Comparison of ENCODE assay signal across 17 cellular contexts in genomic region chr2:235937092-235937491, GRCh38.
"Had no signal": no experiment of that assay in that cellular context is flagged by ENCODE, and none has a peak within 500 bp of the region (broad histone marks: within the 10 kb centered on the region; RNA-seq: fewer than 3 reads in every experiment).

No MANE protein-coding gene starts in this region.

- DNase-seq: activated CD4-positive, alpha-beta memory T cell treated with anti-CD3 and anti-CD28 coated beads, Interleukin-2, amount 10 ng/mL, durations not matched to agents 7 days and 5 days; activated CD4-positive, alpha-beta T cell treated with anti-CD3 and anti-CD28 coated beads, Interleukin-2, amount 10 ng/mL, durations not matched to agents 24 days and 14 days; activated gamma-delta T cell; activated naive CD4-positive, alpha-beta T cell treated with anti-CD3 and anti-CD28 coated beads, Interleukin-2, amount 50 U/mL, for 16 hours; effector CD8-positive, alpha-beta T cell; foreskin melanocyte; kidney glomerular epithelial cell; mesenchymal stem cell; mucosa of descending colon; occipital lobe; stimulated activated naive B cell treated with anti-CD40 and anti-IgM and Interleukin-4, amounts not matched to agents 10 μg/mL and 1 μg/mL and 100 μg/mL, for 72 hours; testis; trophoblast cell had no signal

- H3K27me3 ChIP-seq: testis had no signal

- H3K4me1 ChIP-seq: testis had no signal

- H3K27ac ChIP-seq: testis, VCaP had no signal

- ATAC-seq: activated CD4-positive, CD25-positive, alpha-beta regulatory T cell treated with anti-CD3 and anti-CD28 coated beads, Interleukin-2, amount 50 U/mL, for 24 hours; activated naive CD8-positive, alpha-beta T cell treated with anti-CD3 and anti-CD28 coated beads, Interleukin-2, amount 50 U/mL, for 24 hours; esophagus mucosa; mucosa of descending colon; stimulated activated naive B cell treated with anti-CD40 and anti-IgM and Interleukin-4, amounts not matched to agents 10 μg/mL and 1 μg/mL and 100 μg/mL, for 72 hours had no signal

- H3K4me3 ChIP-seq: mucosa of descending colon, testis had no signal

- H3K9me3 ChIP-seq: mucosa of descending colon, testis had no signal
